Comparison of ENCODE assay signal across 1 cellular context in genomic region chr18:70553961-70554325, GRCh38.
TF ChIP-seq lines count a peak whose summit lies in the region.

No MANE protein-coding gene starts in this region.

TF ChIP-seq in GM23338, 12 proteins besides CTCF, POLR2A, EP300 and RAD21 (continued from another document):
- TF ChIP-seq ZNF462 (CRISPR knock-in tag; IDR thresholded peaks at IDR 0.05) (no peak), JUNB (IDR thresholded peaks at IDR 0.05; ENCODE audit: unreplicated experiment) (no peak), EZH2 (IDR thresholded peaks at IDR 0.05; ENCODE audit: low read depth, unreplicated experiment) (no peak), REST (IDR thresholded peaks at IDR 0.05; ENCODE audit: unreplicated experiment) (no peak), ETS1 (IDR thresholded peaks at IDR 0.05) (no peak), NANOG (IDR thresholded peaks at IDR 0.05; ENCODE audit: borderline replicate concordance) (no peak)
TF ChIP-seq in GM23338: peak in this region for 0.
